In genomic region chr11:102225689-102226562, GRCh38 we compare ENCODE assay signal across 9 cellular contexts.
DNase-seq lines count a peak whose midpoint lies in the region; ATAC-seq, FAIRE-seq and TF ChIP-seq lines count a peak whose summit lies in the region.
"Had no signal": no experiment of that assay in that cellular context is flagged by ENCODE, and none has a peak within 500 bp of the region (broad histone marks: within the 10 kb centered on the region; RNA-seq: fewer than 3 reads in every experiment).

No MANE protein-coding gene starts in this region.

- H3K4me3 Mint-ChIP-seq in Calu3 (ENCODE audit: low read depth, unreplicated experiment) = peak overlapping the region; percentile 53

- DNase-seq in Calu3 (peak; percentile 24), RCC 7860 (ENCODE audit: low spot score) (peak; percentile 91), epithelial cell of prostate (ENCODE audit: low read depth, low spot score) (peak; percentile 60), omental fat pad (ENCODE audit: low spot score) (no peak), NAMALWA (ENCODE audit: low spot score) (no peak), NCI-H2081 (lab: John Stamatoyannopoulos, UW) (no peak), NCI-H1092 treated with DMSO at 0.1 percent for 48 hours (lab: John Stamatoyannopoulos, UW) (no peak), sciatic nerve (ENCODE audit: low spot score) (no peak)
- DNase-seq: stimulated activated CD4-positive, alpha-beta T cell treated with anti-CD3 and anti-CD28 coated beads, Interleukin-12 subunit alpha, Interleukin-12 subunit beta, amount 100 ng/mL, for 4 hours had no signal

- BruUV-seq in Calu3 (replicated peaks; lab: Mats Ljungman, UMichigan) = no TSS peak

- peak; percentile 92 for FAIRE-seq in RCC 7860 (lab: Jason Lieb, UNC)

- H3K27ac Mint-ChIP-seq in Calu3 (ENCODE audit: unreplicated experiment) = peak overlapping the region; percentile 94

- intact Hi-C loops in Calu3 (cut with micrococcal nuclease; ENCODE audit: unreplicated experiment) = loop anchor here (5.0 kb wide), 1 partner anchor 114 kb away; the partner anchor contains the start of gene YAP1
- intact Hi-C loops in sciatic nerve (cut with DNase I) = no loop called here

- CTCF ChIA-PET in Calu3 (lab: Charles Lee) = interaction anchor here (0.6 to 1.0 kb wide), 2 partner anchors 9 to 218 kb away, joined by 3 read pairs; no protein-coding TSS in a partner anchor

- ATAC-seq in omental fat pad (ENCODE audit: low FRiP score) (peak; percentile 2), sciatic nerve (no peak)

- peaks cover 14% of the 10 kb centered on the region for H3K36me3 Mint-ChIP-seq in Calu3 (ENCODE audit: insufficient read depth, unreplicated experiment)

- H3K4me1 Mint-ChIP-seq in Calu3 (ENCODE audit: low read depth, unreplicated experiment) = peaks cover 40% of the 10 kb centered on the region

- H3K27ac ChIP-seq in epithelial cell of prostate = peak overlapping the region; percentile 97

- TF ChIP-seq CTCF in Calu3 (IDR thresholded peaks at IDR 0.05; ENCODE audit: unreplicated experiment) = no peak
- no peak for TF ChIP-seq CTCF in omental fat pad (IDR thresholded peaks at IDR 0.05)

- no peaks in the 10 kb centered on the region for H3K27me3 Mint-ChIP-seq in Calu3 (ENCODE audit: unreplicated experiment)

- H3K9me3 Mint-ChIP-seq in Calu3 (ENCODE audit: low read depth, unreplicated experiment) = no peaks in the 10 kb centered on the region

Comparison
In these comparisons a context has a peak if more than half of its experiments do, and no peak if none do; other contexts are left out.
1. DNase-seq: peak in Calu3 (single experiment), RCC 7860 (single experiment) and epithelial cell of prostate (single experiment); none in omental fat pad (single experiment), NAMALWA (single experiment), NCI-H2081 (0 of 2), NCI-H1092 treated with DMSO at 0.1 percent for 48 hours (single experiment) and sciatic nerve (single experiment).